ENCODE assay signal across 9 cellular contexts in the genomic region with DNA sequence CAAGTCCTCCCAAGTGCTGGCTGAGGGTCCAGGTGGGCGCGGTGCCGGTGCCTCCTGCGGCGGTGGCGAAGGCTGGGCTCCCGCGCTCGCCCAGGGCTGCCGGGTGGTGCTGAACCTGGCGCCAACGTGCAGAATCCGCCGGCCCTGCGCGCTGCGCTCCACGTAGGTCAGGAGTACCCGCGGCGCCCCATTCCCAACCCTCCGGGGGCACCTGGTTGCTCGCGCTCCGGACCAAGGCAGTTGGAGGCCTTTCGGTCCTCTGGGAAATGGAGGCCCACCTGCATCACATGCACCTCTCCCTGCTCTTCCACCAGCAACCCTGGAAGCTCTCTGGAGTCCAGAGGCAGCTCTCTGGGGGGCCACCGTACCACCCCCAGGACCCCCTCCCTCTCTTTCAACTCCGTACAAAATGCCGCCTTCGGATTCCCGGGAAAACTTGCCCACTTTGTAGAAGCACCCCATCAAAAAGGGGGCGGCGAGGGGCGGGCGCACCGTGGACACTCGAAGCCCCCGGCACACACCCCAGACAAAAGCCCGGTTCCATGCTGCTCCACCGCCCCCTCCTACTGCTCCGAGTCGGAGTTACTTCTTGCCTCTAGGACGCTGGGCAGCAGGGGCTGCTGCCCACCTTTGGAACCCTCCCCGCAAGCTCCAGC. TPM values are rescaled to one million over a fixed set of nuclear protein-coding genes. Genes with fewer than 3 reads are reported as not detected.
DNase-seq lines count a peak whose midpoint lies in the region; ATAC-seq and TF ChIP-seq lines count a peak whose summit lies in the region.
"Had no signal": no experiment of that assay in that cellular context is flagged by ENCODE, and none has a peak within 500 bp of the region (broad histone marks: within the 10 kb centered on the region; RNA-seq: fewer than 3 reads in every experiment).

No MANE protein-coding gene starts in this region.

- TF ChIP-seq POLR2A in body of pancreas (IDR thresholded peaks at IDR 0.05): no peak

- H3K36me3 ChIP-seq in ACC112 (ENCODE audit: insufficient read depth, low read length) (no peaks in the 10 kb centered on the region), body of pancreas (replicated peaks in 1 of 2; ENCODE audit: insufficient read depth in 1 of 2, low read depth in 2 of 2) (no peaks in the 10 kb centered on the region), stomach smooth muscle (ENCODE audit: control insufficient read depth in 2 of 2, insufficient read depth in 2 of 2, low read length in 2 of 2) (no peaks in the 10 kb centered on the region)

- ATAC-seq in GM18909 (IDR thresholded peaks at IDR 0.05; ENCODE audit: poor library complexity, unreplicated experiment): peak; percentile 37
- ATAC-seq in body of pancreas: peak; percentile 49
- no peak for ATAC-seq in GM19455 (IDR thresholded peaks at IDR 0.05; ENCODE audit: unreplicated experiment)

- peak overlapping the region; percentile 27 for H2AFZ ChIP-seq in ACC112 (ENCODE audit: low read length, unreplicated experiment)

- H3K27ac ChIP-seq in ACC112 (ENCODE audit: low read depth, low read length) (no peak overlapping the region), body of pancreas (peak overlapping the region in 3 of 4 donors; percentile 48 to 63 (median 63)), stomach smooth muscle (ENCODE audit: low read length) (no peak overlapping the region)

- WGBS in body of pancreas, 2 donors: 1 to 2% methylated on average over 12 to 44 of the region's 44 CpGs

- no peaks in the 10 kb centered on the region for H3K4me1 ChIP-seq in ACC112 (ENCODE audit: control insufficient read depth, insufficient read depth, low read length, unreplicated experiment)
- H3K4me1 ChIP-seq in body of pancreas: peaks cover 13% of the 10 kb centered on the region
- H3K4me1 ChIP-seq in stomach smooth muscle (ENCODE audit: control insufficient read depth, insufficient read depth, low read length): peaks cover 9% of the 10 kb centered on the region

- TF ChIP-seq CTCF in body of pancreas (IDR thresholded peaks at IDR 0.05): no peak

- no peaks in the 10 kb centered on the region for H3K9me3 ChIP-seq in body of pancreas
- no peaks in the 10 kb centered on the region for H3K9me3 ChIP-seq in stomach smooth muscle (ENCODE audit: control insufficient read depth in 2 of 2, low read length in 2 of 2)

- H3K27me3 ChIP-seq in ACC112 (ENCODE audit: insufficient read depth, low read length): peaks cover 73% of the 10 kb centered on the region
- no peaks in the 10 kb centered on the region for H3K27me3 ChIP-seq in body of pancreas
- H3K27me3 ChIP-seq in stomach smooth muscle (ENCODE audit: control insufficient read depth in 1 of 2, insufficient read depth in 2 of 2, low read length in 2 of 2): peaks cover 2 to 5% of the 10 kb centered on the region in 2 donors

- peak; percentile 7 for DNase-seq in NCI-H1092 (lab: John Stamatoyannopoulos, UW)
- peak; percentile 24 to 59 (median 38) for DNase-seq in body of pancreas
- peak; percentile 68 for DNase-seq in islet precursor cell
- DNase-seq in dedifferentiated amniotic fluid mesenchymal stem cell (ENCODE audit: extremely low spot score): no peak

- intact Hi-C loops in body of pancreas (cut with DNase I): no loop called here

- no peaks in the 10 kb centered on the region for H3K79me2 ChIP-seq in ACC112 (ENCODE audit: control insufficient read depth, insufficient read depth, low read length, unreplicated experiment)

- peak overlapping the region; percentile 38 to 47 for H3K9ac ChIP-seq in stomach smooth muscle (ENCODE audit: low read length in 2 of 2)

- peak overlapping the region; percentile 75 for H3K4me3 ChIP-seq in ACC112 (ENCODE audit: low read depth, low read length)
- H3K4me3 ChIP-seq in body of pancreas: peak overlapping the region; percentile 20 to 35
- H3K4me3 ChIP-seq in stomach smooth muscle (ENCODE audit: low read length in 2 of 2): peak overlapping the region; percentile 63 to 76

RNA-seq across cellular contexts. Expression of gene SLC16A9, which starts 0.7 kb away (rescaled TPM):
- 1 to 10 TPM in 1 of 2 donors, under 1 TPM in 1; 0.78 to 2.6 TPM for total RNA-seq in body of pancreas

RNA-seq across cellular contexts. Expression of gene MRLN, which starts 44.3 kb away (rescaled TPM):
- total RNA-seq in body of pancreas: not detected
- total RNA-seq: glomerular endothelial cell had no signal

Comparison
In these comparisons a context has a peak if more than half of its experiments do, and no peak if none do; other contexts are left out.
1. H3K27ac ChIP-seq: peak in body of pancreas (3 of 4); none in ACC112 (single experiment) and stomach smooth muscle (single experiment).
2. Peak in every context shown above with its lines, with median percentiles within 50 percentile points of each other: H3K4me3 ChIP-seq.